In the genomic region with DNA sequence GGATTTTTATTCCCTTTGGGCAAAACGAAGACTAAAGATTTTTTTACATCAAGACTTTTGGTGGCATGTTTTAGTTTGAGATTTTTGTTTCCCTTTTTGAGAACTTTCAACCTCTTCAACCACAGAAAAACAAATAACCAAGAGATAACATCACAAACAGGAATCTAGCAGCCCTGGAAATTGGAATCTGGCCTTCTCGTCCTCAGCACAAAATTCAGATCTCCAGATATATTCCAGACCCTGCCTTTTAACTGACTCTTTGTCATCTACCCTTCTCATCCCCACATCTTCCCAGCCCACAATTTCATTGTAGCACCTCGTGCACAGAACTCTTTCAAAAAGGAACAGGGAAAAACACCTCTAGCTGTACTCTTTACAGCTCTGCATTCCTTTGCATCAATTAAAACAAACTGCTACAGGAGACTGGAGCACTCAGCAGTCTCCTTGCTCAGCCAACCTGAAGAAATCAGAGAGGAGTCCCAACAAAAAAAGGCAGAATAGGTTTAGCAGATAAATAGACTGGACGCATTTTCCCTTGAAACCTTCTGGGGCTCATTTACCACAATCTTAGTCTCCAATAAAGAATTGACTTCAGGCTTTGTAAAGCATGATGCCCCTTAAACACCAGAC, we compare ENCODE assay signal across 18 cellular contexts.
"Had no signal": no experiment of that assay in that cellular context is flagged by ENCODE, and none has a peak within 500 bp of the region (broad histone marks: within the 10 kb centered on the region; RNA-seq: fewer than 3 reads in every experiment).

No MANE protein-coding gene starts in this region.

- H3K4me1 Mint-ChIP-seq: activated CD4-positive, alpha-beta memory T cell treated with anti-CD3 and anti-CD28 coated beads, Interleukin-2, amount 10 ng/mL, durations not matched to agents 7 days and 5 days; naive thymus-derived CD4-positive, alpha-beta T cell had no signal

- H3K4me1 ChIP-seq: body of pancreas, gastroesophageal sphincter, heart right ventricle, left lung, prostate gland, suprapubic skin, upper lobe of right lung had no signal

- H3K27ac ChIP-seq: body of pancreas, gastroesophageal sphincter, heart right ventricle, left lung, prostate gland, suprapubic skin, upper lobe of right lung had no signal

- H3K27me3 Mint-ChIP-seq: activated CD4-positive, alpha-beta memory T cell treated with anti-CD3 and anti-CD28 coated beads, Interleukin-2, amount 10 ng/mL, durations not matched to agents 7 days and 5 days; activated T-cell treated with anti-CD3 and anti-CD28 coated beads, Interleukin-2, amount 50 U/mL, for 24 hours; naive thymus-derived CD4-positive, alpha-beta T cell; stimulated activated naive CD8-positive, alpha-beta T cell treated with anti-CD3 and anti-CD28 coated beads, Interleukin-15, Interleukin-2, amounts not matched to agents 100 ng/mL and 50 ng/mL, for 24 hours had no signal

- H3K36me3 ChIP-seq: gastroesophageal sphincter, heart right ventricle, left lung, prostate gland, suprapubic skin, upper lobe of right lung had no signal

- H3K9me3 ChIP-seq: body of pancreas, gastroesophageal sphincter, left lung, mucosa of descending colon, prostate gland, suprapubic skin, upper lobe of right lung had no signal

- H3K4me3 ChIP-seq: body of pancreas, gastroesophageal sphincter, heart right ventricle, left lung, mucosa of descending colon, prostate gland, suprapubic skin, upper lobe of right lung had no signal

- H3K9me3 Mint-ChIP-seq: activated CD4-positive, alpha-beta memory T cell treated with anti-CD3 and anti-CD28 coated beads, Interleukin-2, amount 10 ng/mL, durations not matched to agents 7 days and 5 days; activated T-cell treated with anti-CD3 and anti-CD28 coated beads, Interleukin-2, amount 50 U/mL, for 24 hours had no signal

- DNase-seq: activated CD4-positive, alpha-beta memory T cell treated with anti-CD3 and anti-CD28 coated beads, Interleukin-2, amount 10 ng/mL, durations not matched to agents 7 days and 5 days; activated naive CD4-positive, alpha-beta T cell treated with anti-CD3 and anti-CD28 coated beads, Interleukin-2, amount 50 U/mL, for 16 hours; activated T-cell treated with anti-CD3 and anti-CD28 coated beads, Interleukin-2, amount 50 U/mL, for 24 hours; body of pancreas; caudate nucleus; heart right ventricle; left lung; mammary epithelial cell; mucosa of descending colon; naive thymus-derived CD4-positive, alpha-beta T cell; occipital lobe; T-helper 1 cell; T1000; upper lobe of right lung had no signal

- H3K27ac Mint-ChIP-seq: activated CD4-positive, alpha-beta memory T cell treated with anti-CD3 and anti-CD28 coated beads, Interleukin-2, amount 10 ng/mL, durations not matched to agents 7 days and 5 days; activated T-cell treated with anti-CD3 and anti-CD28 coated beads, Interleukin-2, amount 50 U/mL, for 24 hours; naive thymus-derived CD4-positive, alpha-beta T cell; stimulated activated naive CD8-positive, alpha-beta T cell treated with anti-CD3 and anti-CD28 coated beads, Interleukin-15, Interleukin-2, amounts not matched to agents 100 ng/mL and 50 ng/mL, for 24 hours had no signal

- H3K27me3 ChIP-seq: body of pancreas, gastroesophageal sphincter, heart right ventricle, left lung, suprapubic skin, upper lobe of right lung had no signal

- H3K4me3 Mint-ChIP-seq: activated CD4-positive, alpha-beta memory T cell treated with anti-CD3 and anti-CD28 coated beads, Interleukin-2, amount 10 ng/mL, durations not matched to agents 7 days and 5 days; activated T-cell treated with anti-CD3 and anti-CD28 coated beads, Interleukin-2, amount 50 U/mL, for 24 hours; naive thymus-derived CD4-positive, alpha-beta T cell; stimulated activated naive CD8-positive, alpha-beta T cell treated with anti-CD3 and anti-CD28 coated beads, Interleukin-15, Interleukin-2, amounts not matched to agents 100 ng/mL and 50 ng/mL, for 24 hours had no signal
